Comparison of ENCODE assay signal across 1 cellular context in the genomic region with DNA sequence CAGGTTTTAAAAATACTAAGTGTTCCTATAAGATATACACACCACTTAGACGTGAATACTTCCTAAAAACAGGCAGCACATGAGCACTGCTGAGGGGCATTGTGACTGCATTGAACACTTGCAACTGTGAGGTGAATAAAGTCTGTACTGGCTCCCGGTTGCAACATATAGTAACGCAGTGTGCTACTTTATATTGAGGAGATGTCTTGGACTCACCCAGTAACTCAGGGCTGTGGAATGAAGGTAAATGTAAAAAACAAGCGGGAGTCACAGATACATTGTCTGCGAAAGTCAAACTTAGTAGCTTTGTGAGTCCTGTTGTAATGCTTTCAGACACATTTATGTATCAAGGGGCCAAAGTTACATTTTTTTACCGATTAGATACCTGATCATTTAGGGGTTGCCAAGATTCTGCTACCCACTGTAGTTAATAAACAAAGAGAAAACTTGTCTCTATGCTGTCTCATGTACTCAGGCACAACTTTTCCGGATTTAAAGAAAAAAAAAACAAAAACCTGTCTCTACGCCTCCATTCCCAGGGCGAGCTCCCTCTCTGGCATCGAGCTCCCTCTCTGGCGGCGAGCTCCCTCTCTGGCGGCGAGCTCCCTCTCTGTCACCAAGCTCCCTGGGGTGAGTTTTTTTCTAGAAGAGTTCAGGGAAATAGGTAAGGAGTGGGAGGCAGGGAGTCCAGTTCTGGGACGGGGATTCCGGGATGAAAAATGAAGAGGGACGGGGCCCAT.
TF ChIP-seq lines count a peak whose summit lies in the region.

No MANE protein-coding gene starts in this region.

TF ChIP-seq in HepG2, 621 proteins besides CTCF, POLR2A, EP300 and RAD21 (continued from another document):
- TF ChIP-seq NRL (CRISPR knock-in tag; IDR thresholded peaks at IDR 0.05; ENCODE audit: borderline replicate concordance) (no peak), ATAD3A (CRISPR knock-in tag; IDR thresholded peaks at IDR 0.05) (no peak), MNT (IDR thresholded peaks at IDR 0.05) (no peak), TCF12 (IDR thresholded peaks at IDR 0.05) (no peak), TCF12 (CRISPR knock-in tag; IDR thresholded peaks at IDR 0.05) (no peak), ZNF143 (CRISPR knock-in tag; IDR thresholded peaks at IDR 0.05) (no peak), SP4 (CRISPR knock-in tag; IDR thresholded peaks at IDR 0.05) (no peak), ZNF253 (CRISPR knock-in tag; IDR thresholded peaks at IDR 0.05; ENCODE audit: borderline replicate concordance) (no peak), ZNF552 (CRISPR knock-in tag; IDR thresholded peaks at IDR 0.05; ENCODE audit: borderline replicate concordance) (no peak), MED13 (CRISPR knock-in tag; IDR thresholded peaks at IDR 0.05) (no peak), KLF9 (CRISPR knock-in tag; IDR thresholded peaks at IDR 0.05; ENCODE audit: low read depth) (no peak), TOPORS (CRISPR knock-in tag; IDR thresholded peaks at IDR 0.05) (no peak), ARNTL (CRISPR knock-in tag; IDR thresholded peaks at IDR 0.05) (no peak)
- TF ChIP-seq, protein P1, sequence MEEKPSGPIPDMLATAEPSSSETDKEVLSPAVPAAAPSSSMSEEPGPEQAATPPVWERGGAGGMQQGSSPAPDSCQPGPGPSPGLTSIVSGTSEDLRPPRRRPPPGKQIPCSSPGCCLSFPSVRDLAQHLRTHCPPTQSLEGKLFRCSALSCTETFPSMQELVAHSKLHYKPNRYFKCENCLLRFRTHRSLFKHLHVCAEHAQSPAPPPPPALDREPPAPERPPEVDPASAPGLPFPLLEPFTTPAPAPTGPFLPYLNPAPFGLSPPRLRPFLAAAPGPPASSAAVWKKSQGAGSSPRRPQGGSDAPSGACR (CRISPR knock-in tag; IDR thresholded peaks at IDR 0.05), result no peak
- TF ChIP-seq, protein P2, sequence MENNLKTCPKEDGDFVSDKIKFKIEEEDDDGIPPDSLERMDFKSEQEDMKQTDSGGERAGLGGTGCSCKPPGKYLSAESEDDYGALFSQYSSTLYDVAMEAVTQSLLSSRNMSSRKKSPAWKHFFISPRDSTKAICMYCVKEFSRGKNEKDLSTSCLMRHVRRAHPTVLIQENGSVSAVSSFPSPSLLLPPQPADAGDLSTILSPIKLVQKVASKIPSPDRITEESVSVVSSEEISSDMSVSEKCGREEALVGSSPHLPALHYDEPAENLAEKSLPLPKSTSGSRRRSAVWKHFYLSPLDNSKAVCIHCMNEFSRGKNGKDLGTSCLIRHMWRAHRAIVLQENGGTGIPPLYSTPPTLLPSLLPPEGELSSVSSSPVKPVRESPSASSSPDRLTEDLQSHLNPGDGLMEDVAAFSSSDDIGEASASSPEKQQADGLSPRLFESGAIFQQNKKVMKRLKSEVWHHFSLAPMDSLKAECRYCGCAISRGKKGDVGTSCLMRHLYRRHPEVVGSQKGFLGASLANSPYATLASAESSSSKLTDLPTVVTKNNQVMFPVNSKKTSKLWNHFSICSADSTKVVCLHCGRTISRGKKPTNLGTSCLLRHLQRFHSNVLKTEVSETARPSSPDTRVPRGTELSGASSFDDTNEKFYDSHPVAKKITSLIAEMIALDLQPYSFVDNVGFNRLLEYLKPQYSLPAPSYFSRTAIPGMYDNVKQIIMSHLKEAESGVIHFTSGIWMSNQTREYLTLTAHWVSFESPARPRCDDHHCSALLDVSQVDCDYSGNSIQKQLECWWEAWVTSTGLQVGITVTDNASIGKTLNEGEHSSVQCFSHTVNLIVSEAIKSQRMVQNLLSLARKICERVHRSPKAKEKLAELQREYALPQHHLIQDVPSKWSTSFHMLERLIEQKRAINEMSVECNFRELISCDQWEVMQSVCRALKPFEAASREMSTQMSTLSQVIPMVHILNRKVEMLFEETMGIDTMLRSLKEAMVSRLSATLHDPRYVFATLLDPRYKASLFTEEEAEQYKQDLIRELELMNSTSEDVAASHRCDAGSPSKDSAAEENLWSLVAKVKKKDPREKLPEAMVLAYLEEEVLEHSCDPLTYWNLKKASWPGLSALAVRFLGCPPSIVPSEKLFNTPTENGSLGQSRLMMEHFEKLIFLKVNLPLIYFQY (CRISPR knock-in tag; IDR thresholded peaks at IDR 0.05; ENCODE audit: borderline replicate concordance), result no peak
- TF ChIP-seq, protein P3, sequence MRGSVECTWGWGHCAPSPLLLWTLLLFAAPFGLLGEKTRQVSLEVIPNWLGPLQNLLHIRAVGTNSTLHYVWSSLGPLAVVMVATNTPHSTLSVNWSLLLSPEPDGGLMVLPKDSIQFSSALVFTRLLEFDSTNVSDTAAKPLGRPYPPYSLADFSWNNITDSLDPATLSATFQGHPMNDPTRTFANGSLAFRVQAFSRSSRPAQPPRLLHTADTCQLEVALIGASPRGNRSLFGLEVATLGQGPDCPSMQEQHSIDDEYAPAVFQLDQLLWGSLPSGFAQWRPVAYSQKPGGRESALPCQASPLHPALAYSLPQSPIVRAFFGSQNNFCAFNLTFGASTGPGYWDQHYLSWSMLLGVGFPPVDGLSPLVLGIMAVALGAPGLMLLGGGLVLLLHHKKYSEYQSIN (CRISPR knock-in tag; IDR thresholded peaks at IDR 0.05; ENCODE audit: borderline replicate concordance), result no peak
